In genomic region chr14:72786377-72787350, GRCh38 we compare ENCODE assay signal across 22 cellular contexts.
A peak's percentile ranks its signal among the peaks of the same experiment; 100 is the strongest.
DNase-seq lines count a peak whose midpoint lies in the region; ATAC-seq and TF ChIP-seq lines count a peak whose summit lies in the region.
"Had no signal": no experiment of that assay in that cellular context is flagged by ENCODE, and none has a peak within 500 bp of the region (broad histone marks: within the 10 kb centered on the region; RNA-seq: fewer than 3 reads in every experiment).

No MANE protein-coding gene starts in this region.

- no peak overlapping the region for H3K27ac Mint-ChIP-seq in osteocyte (ENCODE audit: unreplicated experiment)
- H3K27ac Mint-ChIP-seq: B cell had no signal

- DNase-seq in NCI-H524 (lab: John Stamatoyannopoulos, UW), result peak; percentile 42 to 70
- DNase-seq in NCI-H524 treated with DMSO at 0.1 percent for 48 hours (lab: John Stamatoyannopoulos, UW), result no peak
- peak; percentile 56 for DNase-seq in DMS 273 (lab: John Stamatoyannopoulos, UW; ENCODE audit: unreplicated experiment)
- DNase-seq in coronary artery (ENCODE audit: low spot score), result peak; percentile 40
- DNase-seq in osteocyte (ENCODE audit: extremely low spot score, unreplicated experiment), result peak; percentile 36
- DNase-seq in dermis blood vessel endothelial cell, result no peak
- DNase-seq in activated CD4-positive, alpha-beta T cell treated with anti-CD3 and anti-CD28 coated beads, Interleukin-2, amount 50 U/mL, for 4 hours, result no peak
- DNase-seq: GM23248, Kasumi-1, MG63, NCI-H1048, NCI-H1436 treated with DMSO at 0.1 percent for 48 hours, NCI-H2081 treated with DMSO at 0.1 percent for 48 hours, NCI-H2227 treated with DMSO at 0.1 percent for 48 hours, NCI-H510A treated with DMSO at 0.1 percent for 48 hours, PC-3, RPMI8226, SIG-M5 had no signal

- no peaks in the 10 kb centered on the region for H3K9me3 Mint-ChIP-seq in osteocyte (ENCODE audit: unreplicated experiment)

- H3K27me3 Mint-ChIP-seq in osteocyte (ENCODE audit: unreplicated experiment), result no peaks in the 10 kb centered on the region
- H3K27me3 Mint-ChIP-seq: B cell had no signal

- TF ChIP-seq CTCF in coronary artery (IDR thresholded peaks at IDR 0.05) (no peak), osteocyte (IDR thresholded peaks at IDR 0.05) (no peak)

- no peak for ATAC-seq in GM18867 (IDR thresholded peaks at IDR 0.05; ENCODE audit: unreplicated experiment)
- ATAC-seq: GM12878, PC-3 had no signal

- H3K4me3 ChIP-seq in coronary artery, result no peak overlapping the region
- H3K4me3 ChIP-seq: GM12878, GM23248, HAP-1, MG63 had no signal

- H3K27ac ChIP-seq in coronary artery, result no peak overlapping the region
- H3K27ac ChIP-seq: GM23248 had no signal

- peaks cover 26% of the 10 kb centered on the region for H3K4me1 Mint-ChIP-seq in osteocyte (ENCODE audit: unreplicated experiment)

- no peaks in the 10 kb centered on the region for H3K36me3 Mint-ChIP-seq in osteocyte (ENCODE audit: unreplicated experiment)

- H3K4me3 Mint-ChIP-seq in osteocyte (ENCODE audit: unreplicated experiment), result no peak overlapping the region

Comparison
In these comparisons a context has a peak if more than half of its experiments do, and no peak if none do; other contexts are left out.
1. DNase-seq: peak in NCI-H524 (2 of 2), DMS 273 (single experiment), coronary artery (single experiment) and osteocyte (single experiment); none in NCI-H524 treated with DMSO at 0.1 percent for 48 hours (single experiment), dermis blood vessel endothelial cell (single experiment) and activated CD4-positive, alpha-beta T cell treated with anti-CD3 and anti-CD28 coated beads, Interleukin-2, amount 50 U/mL, for 4 hours (0 of 2).